Comparison of ENCODE assay signal across 14 cellular contexts in the genomic region with DNA sequence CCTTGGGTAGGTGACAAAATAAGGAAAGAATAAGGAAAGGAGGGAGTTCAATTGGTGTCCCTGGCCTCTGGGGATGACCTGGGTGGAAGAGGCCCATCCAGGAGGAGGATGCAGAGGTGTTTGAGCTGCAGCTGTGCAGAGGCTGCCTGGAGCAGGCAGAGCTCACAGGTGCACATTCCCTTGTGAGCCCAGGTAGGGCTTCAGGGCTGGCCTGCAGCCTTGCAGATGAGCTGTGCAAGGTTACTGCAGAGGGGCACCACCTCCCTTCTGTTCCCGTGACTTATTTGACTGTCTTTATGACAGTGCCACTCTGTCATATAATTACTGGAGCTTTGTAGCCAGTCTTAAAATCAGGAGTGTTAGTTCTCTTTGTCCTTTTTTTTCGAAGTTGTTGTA.
DNase-seq lines count a peak whose midpoint lies in the region; ATAC-seq and TF ChIP-seq lines count a peak whose summit lies in the region.
"Had no signal": no experiment of that assay in that cellular context is flagged by ENCODE, and none has a peak within 500 bp of the region (broad histone marks: within the 10 kb centered on the region; RNA-seq: fewer than 3 reads in every experiment).

No MANE protein-coding gene starts in this region.

- H3K27ac Mint-ChIP-seq in activated naive CD8-positive, alpha-beta T cell treated with anti-CD3 and anti-CD28 coated beads, Interleukin-2, amount 50 U/mL, for 24 hours: no peak overlapping the region
- no peak overlapping the region for H3K27ac Mint-ChIP-seq in activated naive CD8-positive, alpha-beta T cell treated with anti-CD3 and anti-CD28 coated beads for 36 hours
- H3K27ac Mint-ChIP-seq in stimulated activated effector memory CD8-positive, alpha-beta T cell treated with anti-CD3 and anti-CD28 coated beads, Interleukin-12 subunit alpha, Interleukin-12 subunit beta, amount 100 ng/mL, for 72 hours: no peak overlapping the region
- H3K27ac Mint-ChIP-seq: B cell; CD4-positive, alpha-beta memory T cell had no signal

- H3K4me1 Mint-ChIP-seq in activated naive CD8-positive, alpha-beta T cell treated with anti-CD3 and anti-CD28 coated beads, Interleukin-2, amount 50 U/mL, for 24 hours: no peaks in the 10 kb centered on the region
- H3K4me1 Mint-ChIP-seq in activated naive CD8-positive, alpha-beta T cell treated with anti-CD3 and anti-CD28 coated beads for 36 hours: no peaks in the 10 kb centered on the region
- no peaks in the 10 kb centered on the region for H3K4me1 Mint-ChIP-seq in stimulated activated effector memory CD8-positive, alpha-beta T cell treated with anti-CD3 and anti-CD28 coated beads, Interleukin-12 subunit alpha, Interleukin-12 subunit beta, amount 100 ng/mL, for 72 hours
- H3K4me1 Mint-ChIP-seq: B cell had no signal

- H3K4me3 Mint-ChIP-seq in activated naive CD8-positive, alpha-beta T cell treated with anti-CD3 and anti-CD28 coated beads, Interleukin-2, amount 50 U/mL, for 24 hours: no peak overlapping the region
- H3K4me3 Mint-ChIP-seq in activated naive CD8-positive, alpha-beta T cell treated with anti-CD3 and anti-CD28 coated beads for 36 hours: no peak overlapping the region
- H3K4me3 Mint-ChIP-seq in stimulated activated effector memory CD8-positive, alpha-beta T cell treated with anti-CD3 and anti-CD28 coated beads, Interleukin-12 subunit alpha, Interleukin-12 subunit beta, amount 100 ng/mL, for 72 hours: no peak overlapping the region
- H3K4me3 Mint-ChIP-seq: B cell; CD4-positive, alpha-beta memory T cell had no signal

- H3K36me3 Mint-ChIP-seq in activated naive CD8-positive, alpha-beta T cell treated with anti-CD3 and anti-CD28 coated beads, Interleukin-2, amount 50 U/mL, for 24 hours (ENCODE audit: low read depth): no peaks in the 10 kb centered on the region
- no peaks in the 10 kb centered on the region for H3K36me3 Mint-ChIP-seq in activated naive CD8-positive, alpha-beta T cell treated with anti-CD3 and anti-CD28 coated beads for 36 hours
- H3K36me3 Mint-ChIP-seq in stimulated activated effector memory CD8-positive, alpha-beta T cell treated with anti-CD3 and anti-CD28 coated beads, Interleukin-12 subunit alpha, Interleukin-12 subunit beta, amount 100 ng/mL, for 72 hours: no peaks in the 10 kb centered on the region
- H3K36me3 Mint-ChIP-seq: CD4-positive, alpha-beta memory T cell had no signal

- peak; percentile 33 for ATAC-seq in activated naive CD8-positive, alpha-beta T cell treated with anti-CD3 and anti-CD28 coated beads, Interleukin-2, amount 50 U/mL, for 24 hours
- peak; percentile 35 for ATAC-seq in stimulated activated effector memory CD8-positive, alpha-beta T cell treated with anti-CD3 and anti-CD28 coated beads, Interleukin-12 subunit alpha, Interleukin-12 subunit beta, amount 100 ng/mL, for 72 hours
- ATAC-seq in GM19023 (IDR thresholded peaks at IDR 0.05; ENCODE audit: unreplicated experiment): no peak
- ATAC-seq: GM12878 had no signal

- peaks cover 10% of the 10 kb centered on the region for H3K9me3 Mint-ChIP-seq in activated naive CD8-positive, alpha-beta T cell treated with anti-CD3 and anti-CD28 coated beads, Interleukin-2, amount 50 U/mL, for 24 hours
- peaks cover 1% of the 10 kb centered on the region for H3K9me3 Mint-ChIP-seq in activated naive CD8-positive, alpha-beta T cell treated with anti-CD3 and anti-CD28 coated beads for 36 hours
- H3K9me3 Mint-ChIP-seq in stimulated activated effector memory CD8-positive, alpha-beta T cell treated with anti-CD3 and anti-CD28 coated beads, Interleukin-12 subunit alpha, Interleukin-12 subunit beta, amount 100 ng/mL, for 72 hours: no peaks in the 10 kb centered on the region

- H3K36me3 ChIP-seq in H7 (replicated peaks; ENCODE audit: control insufficient read depth, insufficient read depth, low read length): no peaks in the 10 kb centered on the region
- H3K36me3 ChIP-seq: HAP-1 had no signal

- peak overlapping the region; percentile 23; the same call in 1 of the 2 replicates for H3K27ac ChIP-seq in C4-2B

- no peak for TF ChIP-seq CTCF in C4-2B (conservative IDR thresholded peaks at IDR 0.05)

- no peak for DNase-seq in activated naive CD8-positive, alpha-beta T cell treated with anti-CD3 and anti-CD28 coated beads, Interleukin-2, amount 50 U/mL, for 24 hours
- no peak for DNase-seq in activated naive CD8-positive, alpha-beta T cell treated with anti-CD3 and anti-CD28 coated beads for 36 hours
- DNase-seq in H7: peak; percentile 22
- no peak for DNase-seq in stimulated activated effector memory CD8-positive, alpha-beta T cell treated with anti-CD3 and anti-CD28 coated beads, Interleukin-12 subunit alpha, Interleukin-12 subunit beta, amount 100 ng/mL, for 72 hours (ENCODE audit: low spot score in 2 of 2)
- DNase-seq in stimulated activated CD4-positive, alpha-beta T cell treated with anti-CD3 and anti-CD28 coated beads, Interleukin-4, amount 100 ng/mL, for 24 hours: no peak
- DNase-seq: C1 segment of cervical spinal cord; CD4-positive, alpha-beta memory T cell; DMS79; GOT3 had no signal

- H3K27me3 Mint-ChIP-seq in activated naive CD8-positive, alpha-beta T cell treated with anti-CD3 and anti-CD28 coated beads, Interleukin-2, amount 50 U/mL, for 24 hours: peaks cover 1% of the 10 kb centered on the region
- peaks cover 4% of the 10 kb centered on the region for H3K27me3 Mint-ChIP-seq in activated naive CD8-positive, alpha-beta T cell treated with anti-CD3 and anti-CD28 coated beads for 36 hours
- H3K27me3 Mint-ChIP-seq: B cell; CD4-positive, alpha-beta memory T cell had no signal

- no peak overlapping the region for H3K4me3 ChIP-seq in H7 (ENCODE audit: insufficient read depth, low read depth, low read length)
- H3K4me3 ChIP-seq: GM12878, HAP-1 had no signal

- H3K27me3 ChIP-seq in H7 (ENCODE audit: control insufficient read depth, insufficient read depth, low read length): no peaks in the 10 kb centered on the region
